13 cellular contexts compared by ENCODE assay signal in the genomic region with DNA sequence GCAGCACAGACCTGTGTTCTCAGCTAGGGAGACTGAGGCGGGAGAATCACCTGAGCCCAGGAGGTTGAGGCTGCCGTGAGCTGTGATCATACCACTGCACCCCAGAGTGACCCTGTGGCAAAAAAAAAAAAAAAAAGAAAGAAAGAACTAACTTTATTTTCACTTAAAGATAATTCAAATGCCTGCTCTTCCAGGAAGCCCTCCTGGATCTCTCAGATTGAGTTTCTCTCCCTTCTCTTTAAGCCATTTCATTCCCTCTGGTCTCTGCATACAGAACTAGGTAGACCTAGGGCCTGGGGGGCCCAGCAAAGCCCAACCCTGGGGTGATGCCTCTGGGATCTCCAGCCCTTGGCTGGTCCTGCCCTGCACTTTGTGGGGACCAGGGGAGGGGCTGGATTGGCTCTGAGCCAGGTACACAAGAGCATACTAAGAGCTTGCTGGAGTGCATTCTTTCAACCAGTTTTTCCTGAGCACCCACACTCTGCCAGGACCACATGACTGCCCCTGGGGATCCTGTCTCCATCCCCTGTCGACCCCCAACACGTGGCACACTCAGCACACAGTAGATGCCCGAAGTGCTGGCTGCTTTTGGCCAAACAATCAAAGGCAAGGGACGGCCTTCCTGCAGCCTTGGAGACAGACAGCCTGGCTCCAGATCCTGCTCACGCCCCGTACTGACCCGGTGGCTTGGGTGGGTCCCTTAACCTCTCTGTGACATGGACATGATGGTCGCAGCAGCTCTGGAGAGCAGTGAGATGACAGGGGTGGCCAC. TPM values are rescaled to one million over a fixed set of nuclear protein-coding genes. Genes with fewer than 3 reads are reported as not detected.
DNase-seq lines count a peak whose midpoint lies in the region; ATAC-seq, FAIRE-seq and TF ChIP-seq lines count a peak whose summit lies in the region.
"Had no signal": no experiment of that assay in that cellular context is flagged by ENCODE, and none has a peak within 500 bp of the region (broad histone marks: within the 10 kb centered on the region; RNA-seq: fewer than 3 reads in every experiment).

No MANE protein-coding gene starts in this region.

- TF ChIP-seq POLR2A in body of pancreas (IDR thresholded peaks at IDR 0.05): no peak

- POLR2A ChIA-PET in HEK293 (lab: Yijun Ruan, JAX): no interaction called here

- WGBS in body of pancreas, 2 donors: 27 to 29% methylated on average over 6 to 10 of the region's 10 CpGs

- ATAC-seq in body of pancreas (peak; percentile 7), HG03378 (IDR thresholded peaks at IDR 0.05; ENCODE audit: unreplicated experiment) (no peak)
- ATAC-seq: activated CD8-positive, alpha-beta T cell treated with anti-CD3 and anti-CD28 coated beads for 36 hours had no signal

- DNase-seq in body of pancreas: no peak
- DNase-seq in keratinocyte (ENCODE audit: low read depth, low spot score): no peak
- no peak for DNase-seq in activated effector memory CD4-positive, alpha-beta T cell treated with anti-CD3 and anti-CD28 coated beads, Interleukin-2, amount 50 U/mL, for 16 hours
- no peak for DNase-seq in RPMI8226
- no peak for DNase-seq in NCI-H2081 (lab: John Stamatoyannopoulos, UW)
- DNase-seq: activated CD8-positive, alpha-beta T cell treated with anti-CD3 and anti-CD28 coated beads for 36 hours; activated naive CD8-positive, alpha-beta T cell treated with anti-CD3 and anti-CD28 coated beads, Interleukin-2, amount 10 ng/mL, durations not matched to agents 7 days and 5 days; CD4-positive, alpha-beta T cell; NCI-H774 had no signal

- no peak for FAIRE-seq in keratinocyte (lab: Jason Lieb, UNC)

- peak overlapping the region; percentile 48 for H3K4me2 ChIP-seq in keratinocyte (ENCODE audit: control insufficient read depth, extremely low read depth, insufficient read depth, low read depth, low read length)

- H3K27ac ChIP-seq in HEK293 (ENCODE audit: extremely low read depth, low read depth, low read length) (no peak overlapping the region), body of pancreas (peak overlapping the region in 2 of 4 donors; percentile 46 to 58), keratinocyte (ENCODE audit: control insufficient read depth, insufficient read depth, low read length) (no peak overlapping the region), skeletal muscle tissue (ENCODE audit: low read depth, low read length) (peak overlapping the region; percentile 77)
- H3K27ac ChIP-seq: suprapubic skin had no signal

- H4K20me1 ChIP-seq in keratinocyte (ENCODE audit: control insufficient read depth, extremely low read depth, insufficient read depth, low read length): no peaks in the 10 kb centered on the region

- TF ChIP-seq CTCF in HEK293 (tag by site-specific recombination; IDR thresholded peaks at IDR 0.05) (no peak), body of pancreas (IDR thresholded peaks at IDR 0.05) (no peak), keratinocyte (optimal IDR thresholded peaks at IDR 0.05 in 1 of 3, IDR thresholded peaks at IDR 0.05 in 1 of 3, conservative IDR thresholded peaks at IDR 0.05 in 1 of 3; ENCODE audit: extremely low read depth in 1 of 3, insufficient read depth in 2 of 3, low read length in 3 of 3) (no peak)

- H3K36me3 ChIP-seq in HEK293 (ENCODE audit: control insufficient read depth in 2 of 2, insufficient read depth in 1 of 2, low read length in 2 of 2): no peaks in the 10 kb centered on the region
- no peaks in the 10 kb centered on the region for H3K36me3 ChIP-seq in body of pancreas (replicated peaks in 1 of 2; ENCODE audit: insufficient read depth in 1 of 2, low read depth in 2 of 2)
- H3K36me3 ChIP-seq in keratinocyte (ENCODE audit: control insufficient read depth in 2 of 2, extremely low read depth in 1 of 2, insufficient read depth in 2 of 2, low read length in 2 of 2): no peaks in the 10 kb centered on the region
- no peaks in the 10 kb centered on the region for H3K36me3 ChIP-seq in skeletal muscle tissue (ENCODE audit: control insufficient read depth in 3 of 3, insufficient read depth in 3 of 3, low read length in 3 of 3)
- H3K36me3 ChIP-seq: suprapubic skin had no signal

- no peaks in the 10 kb centered on the region for H3K9me1 ChIP-seq in keratinocyte (ENCODE audit: control insufficient read depth, extremely low read depth, insufficient read depth, low read length)

- dilution Hi-C loops in keratinocyte (cut with MboI; ENCODE audit: extremely low pct_ligation_motif_present, low sequenced_read_pairs): no loop called here

- H3K79me2 ChIP-seq in keratinocyte (ENCODE audit: control insufficient read depth, insufficient read depth, low read length): no peaks in the 10 kb centered on the region

- H3K9ac ChIP-seq in keratinocyte (ENCODE audit: control insufficient read depth, extremely low read depth, insufficient read depth, low read length) (no peak overlapping the region), skeletal muscle tissue (ENCODE audit: low read depth in 1 of 3, low read length in 3 of 3) (peak overlapping the region; percentile 58 to 97 (median 89))

- CTCF ChIA-PET in HEK293 (lab: Yijun Ruan, JAX): interaction anchor here (0.6 to 1.3 kb wide), 3 partner anchors 9 to 21 kb away, joined by 4 read pairs; no protein-coding TSS in a partner anchor

- no peaks in the 10 kb centered on the region for H3K4me1 ChIP-seq in HEK293 (ENCODE audit: control insufficient read depth, insufficient read depth, low read length)
- H3K4me1 ChIP-seq in body of pancreas: peaks cover 42% of the 10 kb centered on the region
- H3K4me1 ChIP-seq in keratinocyte (ENCODE audit: control insufficient read depth, extremely low read depth, insufficient read depth, low read length): peaks cover 5% of the 10 kb centered on the region
- peaks cover 74 to 90% (median 84%) of the 10 kb centered on the region in 3 donors for H3K4me1 ChIP-seq in skeletal muscle tissue (ENCODE audit: control insufficient read depth in 3 of 3, insufficient read depth in 3 of 3, low read length in 3 of 3)

- H3K4me3 ChIP-seq in HEK293 (ENCODE audit: low read depth, low read length) (no peak overlapping the region), body of pancreas (no peak overlapping the region), keratinocyte (ENCODE audit: control insufficient read depth in 2 of 3, extremely low read depth in 1 of 3, insufficient read depth in 2 of 3, low read depth in 1 of 3, low read length in 3 of 3) (no peak overlapping the region), skeletal muscle tissue (ENCODE audit: low read length in 3 of 3) (peak overlapping the region; percentile 73 to 84 (median 80))

- H2AFZ ChIP-seq in keratinocyte (ENCODE audit: control insufficient read depth, low read length): no peak overlapping the region

- H3K27me3 ChIP-seq in body of pancreas (no peaks in the 10 kb centered on the region), keratinocyte (ENCODE audit: control insufficient read depth, extremely low read depth, insufficient read depth, low read length) (peaks cover 61% of the 10 kb centered on the region), skeletal muscle tissue (ENCODE audit: control insufficient read depth in 3 of 3, insufficient read depth in 3 of 3, low read length in 3 of 3) (no peaks in the 10 kb centered on the region)

- intact Hi-C loops in body of pancreas (cut with DNase I): no loop called here

- H3K9me3 ChIP-seq in HEK293 (ENCODE audit: control insufficient read depth, insufficient read depth, low read depth, low read length) (no peaks in the 10 kb centered on the region), body of pancreas (no peaks in the 10 kb centered on the region), keratinocyte (ENCODE audit: control insufficient read depth, low read depth, low read length) (no peaks in the 10 kb centered on the region), skeletal muscle tissue (ENCODE audit: control insufficient read depth in 3 of 3, low read length in 3 of 3) (no peaks in the 10 kb centered on the region)
- H3K9me3 ChIP-seq: suprapubic skin had no signal

TF ChIP-seq in HEK293, 187 proteins besides CTCF, POLR2A, EP300 and RAD21 (continues in another document):
- TF ChIP-seq GLIS2 (tag by site-specific recombination; IDR thresholded peaks at IDR 0.05) (peak; percentile 29; the same call in 1 of the 2 replicates), SP7 (tag by site-specific recombination; IDR thresholded peaks at IDR 0.05) (no peak), ZBTB48 (tag by site-specific recombination; IDR thresholded peaks at IDR 0.05) (0 out of 2 replicates have a peak, but pooled peaks have one; percentile 17), ZNF600 (tag by site-specific recombination; IDR thresholded peaks at IDR 0.05) (peak; percentile 73)
- TF ChIP-seq, protein P1, sequence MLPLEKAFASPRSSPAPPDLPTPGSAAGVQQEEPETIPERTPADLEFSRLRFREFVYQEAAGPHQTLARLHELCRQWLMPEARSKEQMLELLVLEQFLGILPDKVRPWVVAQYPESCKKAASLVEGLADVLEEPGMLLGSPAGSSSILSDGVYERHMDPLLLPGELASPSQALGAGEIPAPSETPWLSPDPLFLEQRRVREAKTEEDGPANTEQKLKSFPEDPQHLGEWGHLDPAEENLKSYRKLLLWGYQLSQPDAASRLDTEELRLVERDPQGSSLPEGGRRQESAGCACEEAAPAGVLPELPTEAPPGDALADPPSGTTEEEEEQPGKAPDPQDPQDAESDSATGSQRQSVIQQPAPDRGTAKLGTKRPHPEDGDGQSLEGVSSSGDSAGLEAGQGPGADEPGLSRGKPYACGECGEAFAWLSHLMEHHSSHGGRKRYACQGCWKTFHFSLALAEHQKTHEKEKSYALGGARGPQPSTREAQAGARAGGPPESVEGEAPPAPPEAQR (tag by site-specific recombination; IDR thresholded peaks at IDR 0.05): no peak

RNA-seq across cellular contexts. Expression of a gene that starts 52.7 kb away (rescaled TPM):
- total RNA-seq in body of pancreas (1 to 10 TPM; 1.3 to 4.9 TPM), skeletal muscle tissue (2.1 TPM)
- polyA plus RNA-seq in keratinocyte: 0.01 TPM in 2 of 3 replicates, not detected in the other
- 0.05 TPM for polyA plus RNA-seq in keratinocyte (2011; ENCODE audit: low read depth)
- not detected in 2 replicates for polyA plus RNA-seq in keratinocyte (2011; cell fraction: cytosol; rRNA removed)
- 0.01 and 0.12 TPM in 2 replicates for polyA plus RNA-seq in keratinocyte (2011; cell fraction: nucleus; rRNA removed)
- polyA plus RNA-seq in keratinocyte (2012; ENCODE audit: low replicate concordance): 0.02 TPM in 1 of 2 replicates, not detected in the other
- polyA minus RNA-seq in keratinocyte: not detected in 3 replicates
- polyA minus RNA-seq in keratinocyte (2011; cell fraction: cytosol; rRNA and poly(A)+ RNA removed): not detected
- polyA minus RNA-seq in keratinocyte (2011; cell fraction: nucleus; rRNA and poly(A)+ RNA removed): not detected in 2 replicates

RNA-seq across cellular contexts. Expression of a gene that starts 56.4 kb away (rescaled TPM):
- total RNA-seq in body of pancreas (10 to 100 TPM; 23.6 to 34.6 TPM), skeletal muscle tissue (37.6 TPM)
- 0.84 to 1.8 TPM (median 0.85 TPM) in 3 replicates for polyA plus RNA-seq in keratinocyte
- 4.1 TPM for polyA plus RNA-seq in keratinocyte (2011; ENCODE audit: low read depth)
- 1.1 and 2.1 TPM in 2 replicates for polyA plus RNA-seq in keratinocyte (2011; cell fraction: cytosol; rRNA removed)
- polyA plus RNA-seq in keratinocyte (2011; cell fraction: nucleus; rRNA removed): 2.3 and 3.0 TPM in 2 replicates
- polyA plus RNA-seq in keratinocyte (2012; ENCODE audit: low replicate concordance): 0.76 and 3.4 TPM in 2 replicates
- 5.0 to 10.3 TPM (median 9.8 TPM) in 3 replicates for polyA minus RNA-seq in keratinocyte
- 2.1 TPM for polyA minus RNA-seq in keratinocyte (2011; cell fraction: cytosol; rRNA and poly(A)+ RNA removed)
- polyA minus RNA-seq in keratinocyte (2011; cell fraction: nucleus; rRNA and poly(A)+ RNA removed): 1.7 and 1.9 TPM in 2 replicates

Comparison
In these comparisons a context has a peak if more than half of its experiments do, and no peak if none do; other contexts are left out.
1. H3K4me3 ChIP-seq: peak in skeletal muscle tissue (3 of 3); none in HEK293 (single experiment), body of pancreas (0 of 2) and keratinocyte (0 of 3).